In the genomic region with DNA sequence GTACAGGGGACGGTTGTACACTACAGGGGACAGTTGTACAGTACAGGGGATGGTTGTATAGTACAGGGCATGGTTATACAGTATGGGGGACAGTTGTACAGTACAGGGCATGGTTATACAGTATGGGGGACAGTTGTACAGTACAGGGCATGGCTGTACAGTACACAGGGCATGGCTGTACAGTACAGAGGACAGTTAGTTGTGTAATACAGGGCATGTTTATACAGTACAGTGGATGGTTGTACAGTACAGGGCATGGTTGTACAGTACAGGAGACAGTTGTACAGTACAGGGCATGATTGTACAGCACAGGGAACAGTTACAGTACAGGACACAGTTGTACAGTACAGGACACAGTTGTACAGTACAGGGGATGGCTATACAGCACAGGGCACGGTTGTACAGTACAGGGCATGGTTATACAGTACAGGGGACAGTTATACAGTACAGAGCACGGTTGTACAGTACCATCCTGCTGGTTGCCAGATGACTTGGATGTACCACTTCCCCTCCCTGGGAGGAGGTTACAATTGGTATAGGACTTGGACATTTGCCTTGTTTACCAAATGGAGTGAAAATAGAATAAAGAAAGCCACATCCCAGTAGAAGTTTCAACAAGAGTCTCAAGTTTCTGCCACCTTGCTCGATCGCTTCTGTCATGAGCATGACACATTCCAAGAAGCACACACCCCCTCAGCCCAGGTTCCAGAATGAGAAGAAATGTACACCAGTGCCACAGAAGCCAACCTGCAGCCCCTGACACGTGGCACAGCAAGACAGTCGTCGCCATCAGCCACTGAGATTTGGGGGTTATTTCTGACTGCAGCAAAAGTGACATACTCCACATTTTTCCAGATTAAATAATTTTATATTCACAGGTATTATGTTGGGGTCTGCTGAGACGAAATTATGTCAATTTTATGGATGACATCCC, we compare ENCODE assay signal across 1 cellular context.
TF ChIP-seq lines count a peak whose summit lies in the region.

No MANE protein-coding gene starts in this region.

TF ChIP-seq in GM23338, 12 proteins besides CTCF, POLR2A, EP300 and RAD21 (continued from another document):
- TF ChIP-seq, protein P1, sequence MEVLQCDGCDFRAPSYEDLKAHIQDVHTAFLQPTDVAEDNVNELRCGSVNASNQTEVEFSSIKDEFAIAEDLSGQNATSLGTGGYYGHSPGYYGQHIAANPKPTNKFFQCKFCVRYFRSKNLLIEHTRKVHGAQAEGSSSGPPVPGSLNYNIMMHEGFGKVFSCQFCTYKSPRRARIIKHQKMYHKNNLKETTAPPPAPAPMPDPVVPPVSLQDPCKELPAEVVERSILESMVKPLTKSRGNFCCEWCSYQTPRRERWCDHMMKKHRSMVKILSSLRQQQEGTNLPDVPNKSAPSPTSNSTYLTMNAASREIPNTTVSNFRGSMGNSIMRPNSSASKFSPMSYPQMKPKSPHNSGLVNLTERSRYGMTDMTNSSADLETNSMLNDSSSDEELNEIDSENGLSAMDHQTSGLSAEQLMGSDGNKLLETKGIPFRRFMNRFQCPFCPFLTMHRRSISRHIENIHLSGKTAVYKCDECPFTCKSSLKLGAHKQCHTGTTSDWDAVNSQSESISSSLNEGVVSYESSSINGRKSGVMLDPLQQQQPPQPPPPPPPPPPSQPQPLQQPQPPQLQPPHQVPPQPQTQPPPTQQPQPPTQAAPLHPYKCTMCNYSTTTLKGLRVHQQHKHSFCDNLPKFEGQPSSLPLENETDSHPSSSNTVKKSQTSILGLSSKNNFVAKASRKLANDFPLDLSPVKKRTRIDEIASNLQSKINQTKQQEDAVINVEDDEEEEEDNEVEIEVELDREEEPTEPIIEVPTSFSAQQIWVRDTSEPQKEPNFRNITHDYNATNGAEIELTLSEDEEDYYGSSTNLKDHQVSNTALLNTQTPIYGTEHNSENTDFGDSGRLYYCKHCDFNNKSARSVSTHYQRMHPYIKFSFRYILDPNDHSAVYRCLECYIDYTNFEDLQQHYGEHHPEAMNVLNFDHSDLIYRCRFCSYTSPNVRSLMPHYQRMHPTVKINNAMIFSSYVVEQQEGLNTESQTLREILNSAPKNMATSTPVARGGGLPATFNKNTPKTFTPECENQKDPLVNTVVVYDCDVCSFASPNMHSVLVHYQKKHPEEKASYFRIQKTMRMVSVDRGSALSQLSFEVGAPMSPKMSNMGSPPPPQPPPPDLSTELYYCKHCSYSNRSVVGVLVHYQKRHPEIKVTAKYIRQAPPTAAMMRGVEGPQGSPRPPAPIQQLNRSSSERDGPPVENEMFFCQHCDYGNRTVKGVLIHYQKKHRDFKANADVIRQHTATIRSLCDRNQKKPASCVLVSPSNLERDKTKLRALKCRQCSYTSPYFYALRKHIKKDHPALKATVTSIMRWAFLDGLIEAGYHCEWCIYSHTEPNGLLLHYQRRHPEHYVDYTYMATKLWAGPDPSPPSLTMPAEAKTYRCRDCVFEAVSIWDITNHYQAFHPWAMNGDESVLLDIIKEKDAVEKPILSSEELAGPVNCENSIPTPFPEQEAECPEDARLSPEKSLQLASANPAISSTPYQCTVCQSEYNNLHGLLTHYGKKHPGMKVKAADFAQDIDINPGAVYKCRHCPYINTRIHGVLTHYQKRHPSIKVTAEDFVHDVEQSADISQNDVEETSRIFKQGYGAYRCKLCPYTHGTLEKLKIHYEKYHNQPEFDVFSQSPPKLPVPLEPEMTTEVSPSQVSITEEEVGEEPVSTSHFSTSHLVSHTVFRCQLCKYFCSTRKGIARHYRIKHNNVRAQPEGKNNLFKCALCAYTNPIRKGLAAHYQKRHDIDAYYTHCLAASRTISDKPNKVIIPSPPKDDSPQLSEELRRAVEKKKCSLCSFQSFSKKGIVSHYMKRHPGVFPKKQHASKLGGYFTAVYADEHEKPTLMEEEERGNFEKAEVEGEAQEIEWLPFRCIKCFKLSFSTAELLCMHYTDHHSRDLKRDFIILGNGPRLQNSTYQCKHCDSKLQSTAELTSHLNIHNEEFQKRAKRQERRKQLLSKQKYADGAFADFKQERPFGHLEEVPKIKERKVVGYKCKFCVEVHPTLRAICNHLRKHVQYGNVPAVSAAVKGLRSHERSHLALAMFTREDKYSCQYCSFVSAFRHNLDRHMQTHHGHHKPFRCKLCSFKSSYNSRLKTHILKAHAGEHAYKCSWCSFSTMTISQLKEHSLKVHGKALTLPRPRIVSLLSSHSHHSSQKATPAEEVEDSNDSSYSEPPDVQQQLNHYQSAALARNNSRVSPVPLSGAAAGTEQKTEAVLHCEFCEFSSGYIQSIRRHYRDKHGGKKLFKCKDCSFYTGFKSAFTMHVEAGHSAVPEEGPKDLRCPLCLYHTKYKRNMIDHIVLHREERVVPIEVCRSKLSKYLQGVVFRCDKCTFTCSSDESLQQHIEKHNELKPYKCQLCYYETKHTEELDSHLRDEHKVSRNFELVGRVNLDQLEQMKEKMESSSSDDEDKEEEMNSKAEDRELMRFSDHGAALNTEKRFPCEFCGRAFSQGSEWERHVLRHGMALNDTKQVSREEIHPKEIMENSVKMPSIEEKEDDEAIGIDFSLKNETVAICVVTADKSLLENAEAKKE (CRISPR knock-in tag; IDR thresholded peaks at IDR 0.05), result no peak
- TF ChIP-seq ZNF331 (CRISPR knock-in tag; IDR thresholded peaks at IDR 0.05; ENCODE audit: low read depth) (no peak), JUNB (IDR thresholded peaks at IDR 0.05; ENCODE audit: unreplicated experiment) (no peak)
